ENCODE assay signal across 10 cellular contexts in the genomic region with DNA sequence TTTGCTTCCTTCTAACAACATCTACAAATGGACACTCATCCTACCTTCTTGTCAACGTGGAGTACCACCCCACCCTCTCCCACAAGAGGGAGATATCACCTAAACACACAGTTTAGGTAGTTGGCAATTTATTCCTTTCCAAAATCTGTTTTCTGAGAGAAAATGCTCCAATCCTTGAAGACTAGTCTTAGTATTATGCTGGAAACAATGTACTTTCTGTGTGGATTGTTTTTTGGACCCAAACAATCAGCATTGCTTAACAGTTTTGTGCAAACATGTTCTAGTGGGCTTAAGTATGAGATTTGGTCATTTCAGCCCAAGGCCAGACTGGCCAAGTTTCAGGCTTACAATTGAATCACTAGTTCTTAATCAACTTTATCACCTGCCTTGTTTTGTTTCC.
DNase-seq lines count a peak whose midpoint lies in the region; ATAC-seq and TF ChIP-seq lines count a peak whose summit lies in the region.
"Had no signal": no experiment of that assay in that cellular context is flagged by ENCODE, and none has a peak within 500 bp of the region (broad histone marks: within the 10 kb centered on the region; RNA-seq: fewer than 3 reads in every experiment).

No MANE protein-coding gene starts in this region.

- H3K4me3 Mint-ChIP-seq in activated CD4-positive, alpha-beta T cell treated with anti-CD3 and anti-CD28 coated beads, Interleukin-2, amount 10 ng/mL, durations not matched to agents 24 days and 14 days, result no peak overlapping the region

- ATAC-seq in lung (ENCODE audit: insufficient read depth, low FRiP score), result peak; percentile 34

- 21 to 29% methylated on average over 1 of the region's 1 CpG for whole genome bisulfite sequencing in lung, 2 donors

- H3K27me3 Mint-ChIP-seq in activated CD4-positive, alpha-beta T cell treated with anti-CD3 and anti-CD28 coated beads, Interleukin-2, amount 10 ng/mL, durations not matched to agents 24 days and 14 days, result no peaks in the 10 kb centered on the region

- H3K27ac ChIP-seq in lung (ENCODE audit: low read depth in 1 of 2, low read length in 1 of 2), result no peak overlapping the region

- no peaks in the 10 kb centered on the region for H3K36me3 Mint-ChIP-seq in activated CD4-positive, alpha-beta T cell treated with anti-CD3 and anti-CD28 coated beads, Interleukin-2, amount 10 ng/mL, durations not matched to agents 24 days and 14 days (ENCODE audit: low read depth)

- intact Hi-C loops in activated CD4-positive, alpha-beta T cell treated with anti-CD3 and anti-CD28 coated beads, Interleukin-2, amount 10 ng/mL, durations not matched to agents 24 days and 14 days (cut with micrococcal nuclease), result no loop called here

- H3K9me3 Mint-ChIP-seq in activated CD4-positive, alpha-beta T cell treated with anti-CD3 and anti-CD28 coated beads, Interleukin-2, amount 10 ng/mL, durations not matched to agents 24 days and 14 days, result no peaks in the 10 kb centered on the region

- no peaks in the 10 kb centered on the region for H3K4me1 Mint-ChIP-seq in activated CD4-positive, alpha-beta T cell treated with anti-CD3 and anti-CD28 coated beads, Interleukin-2, amount 10 ng/mL, durations not matched to agents 24 days and 14 days

- DNase-seq in EH (ENCODE audit: low read depth), result peak; percentile 29
- DNase-seq in MG63, result peak; percentile 4
- DNase-seq in cardiac fibroblast (ENCODE audit: low read depth in 2 of 2), result peak; percentile 38 to 39
- DNase-seq in lung (ENCODE audit: low spot score), result no peak
- DNase-seq in iPS-NIHi11 (ENCODE audit: low spot score), result no peak
- no peak for DNase-seq in superior temporal gyrus (ENCODE audit: extremely low spot score)
- no peak for DNase-seq in Ammon's horn (ENCODE audit: low spot score)
- no peak for DNase-seq in activated CD4-positive, alpha-beta T cell treated with anti-CD3 and anti-CD28 coated beads, Interleukin-2, amount 10 ng/mL, durations not matched to agents 24 days and 14 days
- DNase-seq: caudate nucleus, NCI-H1048 had no signal

- H3K9me3 ChIP-seq in MG63, result peaks cover 2% of the 10 kb centered on the region; the same call in 1 of the 2 replicates
- no peaks in the 10 kb centered on the region for H3K9me3 ChIP-seq in lung (ENCODE audit: control insufficient read depth in 2 of 2, insufficient read depth in 1 of 2, low read length in 1 of 2)

- H3K4me1 ChIP-seq in lung (ENCODE audit: control insufficient read depth in 2 of 2, insufficient read depth in 2 of 2, low read length in 2 of 2), result peaks cover 0 to 1% of the 10 kb centered on the region in 2 donors

- H3K27me3 ChIP-seq in MG63 (no peaks in the 10 kb centered on the region), lung (ENCODE audit: control insufficient read depth, insufficient read depth) (no peaks in the 10 kb centered on the region)

- TF ChIP-seq CTCF in cardiac fibroblast (IDR thresholded peaks at IDR 0.05; ENCODE audit: low read depth, low read length), result peak; percentile 33
- no peak for TF ChIP-seq CTCF in lung (IDR thresholded peaks at IDR 0.05; ENCODE audit: control extremely low read depth, extremely low read depth)

- H3K4me3 ChIP-seq in MG63, result no peak overlapping the region
- H3K4me3 ChIP-seq in cardiac fibroblast (replicated peaks in 1 of 2; ENCODE audit: low read depth in 2 of 2, low read length in 2 of 2), result no peak overlapping the region
- H3K4me3 ChIP-seq in lung, result no peak overlapping the region

- H3K36me3 ChIP-seq in MG63, result no peaks in the 10 kb centered on the region
- no peaks in the 10 kb centered on the region for H3K36me3 ChIP-seq in lung (ENCODE audit: control insufficient read depth in 2 of 2, insufficient read depth in 2 of 2, low read length in 2 of 2)

- H3K27ac Mint-ChIP-seq in activated CD4-positive, alpha-beta T cell treated with anti-CD3 and anti-CD28 coated beads, Interleukin-2, amount 10 ng/mL, durations not matched to agents 24 days and 14 days, result no peak overlapping the region

Comparison
In these comparisons a context has a peak if more than half of its experiments do, and no peak if none do; other contexts are left out.
1. DNase-seq: peak in EH (single experiment), MG63 (single experiment) and cardiac fibroblast (2 of 2); none in lung (single experiment), iPS-NIHi11 (single experiment), superior temporal gyrus (single experiment), Ammon's horn (single experiment) and activated CD4-positive, alpha-beta T cell treated with anti-CD3 and anti-CD28 coated beads, Interleukin-2, amount 10 ng/mL, durations not matched to agents 24 days and 14 days (single experiment).